13 cellular contexts compared by ENCODE assay signal in genomic region chr2:217966399-217967068, GRCh38. TPM values are rescaled to one million over a fixed set of nuclear protein-coding genes. Genes with fewer than 3 reads are reported as not detected.
DNase-seq lines count a peak whose midpoint lies in the region; ATAC-seq and TF ChIP-seq lines count a peak whose summit lies in the region.
"Had no signal": no experiment of that assay in that cellular context is flagged by ENCODE, and none has a peak within 500 bp of the region (broad histone marks: within the 10 kb centered on the region; RNA-seq: fewer than 3 reads in every experiment).

No MANE protein-coding gene starts in this region.

- peaks cover 7% of the 10 kb centered on the region for H3K9me3 Mint-ChIP-seq in osteocyte (ENCODE audit: unreplicated experiment)

- CTCF ChIA-PET in PC-9 (lab: Charles Lee): no interaction called here

- no peak overlapping the region for H3K4me2 ChIP-seq in PC-9

- H3K4me1 ChIP-seq in right atrium auricular region (peaks cover 0 to 32% of the 10 kb centered on the region in 2 donors), aorta (ENCODE audit: control insufficient read depth in 1 of 2, insufficient read depth in 2 of 2, low read length in 2 of 2) (no peaks in the 10 kb centered on the region), PC-9 (replicated peaks; ENCODE audit: insufficient read depth) (no peaks in the 10 kb centered on the region)

- no peaks in the 10 kb centered on the region for H3K9me2 ChIP-seq in PC-9 (ENCODE audit: insufficient read depth)

- H3K27me3 ChIP-seq in right atrium auricular region: no peaks in the 10 kb centered on the region
- no peaks in the 10 kb centered on the region for H3K27me3 ChIP-seq in aorta (ENCODE audit: control insufficient read depth in 1 of 2, insufficient read depth in 2 of 2, low read length in 1 of 2)
- H3K27me3 ChIP-seq in PC-9 (ENCODE audit: insufficient read depth, low read depth): peaks cover 4% of the 10 kb centered on the region; the same call in 1 of the 2 replicates

- no TSS peak for BruUV-seq in PC-9 (replicated peaks; lab: Mats Ljungman, UMichigan)

- no peak for TF ChIP-seq CTCF in right atrium auricular region (IDR thresholded peaks at IDR 0.05)
- no peak for TF ChIP-seq CTCF in osteocyte (IDR thresholded peaks at IDR 0.05)
- TF ChIP-seq CTCF in PC-9 (conservative IDR thresholded peaks at IDR 0.05): no peak

- H3K4me3 Mint-ChIP-seq in osteocyte (ENCODE audit: unreplicated experiment): peak overlapping the region; percentile 49
- H3K4me3 Mint-ChIP-seq: activated CD8-positive, alpha-beta memory T cell treated with anti-CD3 and anti-CD28 coated beads, Interleukin-2, amount 10 ng/mL, durations not matched to agents 7 days and 5 days; activated naive CD8-positive, alpha-beta T cell; memory B cell had no signal

- peaks cover 13% of the 10 kb centered on the region for H3K36me3 Mint-ChIP-seq in osteocyte (ENCODE audit: unreplicated experiment)
- H3K36me3 Mint-ChIP-seq: activated CD8-positive, alpha-beta memory T cell treated with anti-CD3 and anti-CD28 coated beads, Interleukin-2, amount 10 ng/mL, durations not matched to agents 7 days and 5 days; activated naive CD8-positive, alpha-beta T cell; memory B cell had no signal

- H3K4me1 Mint-ChIP-seq in osteocyte (ENCODE audit: unreplicated experiment): peaks cover 39% of the 10 kb centered on the region
- H3K4me1 Mint-ChIP-seq: activated CD8-positive, alpha-beta memory T cell treated with anti-CD3 and anti-CD28 coated beads, Interleukin-2, amount 10 ng/mL, durations not matched to agents 7 days and 5 days; memory B cell had no signal

- no peaks in the 10 kb centered on the region for H3F3A ChIP-seq in PC-9 (ENCODE audit: insufficient read depth, low read depth)

- peak overlapping the region; percentile 89 for H3K27ac Mint-ChIP-seq in osteocyte (ENCODE audit: unreplicated experiment)
- H3K27ac Mint-ChIP-seq: activated CD8-positive, alpha-beta memory T cell treated with anti-CD3 and anti-CD28 coated beads, Interleukin-2, amount 10 ng/mL, durations not matched to agents 7 days and 5 days; activated naive CD8-positive, alpha-beta T cell; memory B cell had no signal

- DNase-seq in Right ventricle myocardium inferior (ENCODE audit: missing footprints) (no peak), right atrium auricular region (ENCODE audit: low spot score) (no peak), Right ventricle myocardium superior (no peak), osteocyte (ENCODE audit: extremely low spot score, unreplicated experiment) (no peak), aorta (peak in 1 of 2 donors; percentile 45), NCI-H748 (lab: John Stamatoyannopoulos, UW; ENCODE audit: unreplicated experiment) (no peak), PC-9 (no peak)
- DNase-seq: activated CD8-positive, alpha-beta memory T cell treated with anti-CD3 and anti-CD28 coated beads, Interleukin-2, amount 10 ng/mL, durations not matched to agents 7 days and 5 days; DMS 273 treated with DMSO at 0.1 percent for 48 hours; NCI-H524 treated with DMSO at 0.1 percent for 48 hours had no signal

- H3K9me3 ChIP-seq in right atrium auricular region (no peaks in the 10 kb centered on the region), aorta (ENCODE audit: control insufficient read depth, low read length) (no peaks in the 10 kb centered on the region), PC-9 (ENCODE audit: insufficient read depth, low read depth) (no peaks in the 10 kb centered on the region; the same call in 1 of the 2 replicates)

- POLR2A ChIA-PET in PC-9 (lab: Charles Lee; ENCODE audit: unreplicated experiment): no interaction called here

- H2AFZ ChIP-seq in PC-9: no peak overlapping the region

- H3K4me3 ChIP-seq in right atrium auricular region: no peak overlapping the region
- no peak overlapping the region for H3K4me3 ChIP-seq in aorta (ENCODE audit: low read length in 2 of 2)
- no peak overlapping the region for H3K4me3 ChIP-seq in PC-9

- H3K27ac ChIP-seq in right atrium auricular region (peak overlapping the region in 1 of 2 donors; percentile 89), aorta (ENCODE audit: low read depth in 1 of 2, low read length in 2 of 2) (peak overlapping the region in 1 of 2 donors; percentile 65), PC-9 (no peak overlapping the region)

- no peaks in the 10 kb centered on the region for H3K27me3 Mint-ChIP-seq in osteocyte (ENCODE audit: unreplicated experiment)

- H3K36me3 ChIP-seq in right atrium auricular region (peaks cover 5% of the 10 kb centered on the region), aorta (ENCODE audit: control insufficient read depth in 1 of 2, insufficient read depth in 2 of 2, low read length in 1 of 2) (no peaks in the 10 kb centered on the region), PC-9 (ENCODE audit: low read depth) (no peaks in the 10 kb centered on the region)

- H3K79me2 ChIP-seq in PC-9 (ENCODE audit: low read depth): no peaks in the 10 kb centered on the region

- ATAC-seq in Right ventricle myocardium inferior (peak; percentile 38), Right ventricle myocardium superior (ENCODE audit: poor library complexity) (peak; percentile 14), aorta (ENCODE audit: low FRiP score) (peak; percentile 3), GM21717 (IDR thresholded peaks at IDR 0.05; ENCODE audit: unreplicated experiment) (no peak)
- ATAC-seq: activated CD8-positive, alpha-beta memory T cell treated with anti-CD3 and anti-CD28 coated beads, Interleukin-2, amount 10 ng/mL, durations not matched to agents 7 days and 5 days had no signal

- no peaks in the 10 kb centered on the region for H4K20me1 ChIP-seq in PC-9 (ENCODE audit: insufficient read depth)

- intact Hi-C loops in Right ventricle myocardium inferior (cut with DNase I) (no loop called here), Right ventricle myocardium superior (cut with DNase I) (no loop called here), aorta (cut with DNase I) (no loop called here), PC-9 (cut with micrococcal nuclease; ENCODE audit: unreplicated experiment) (no loop called here)

- 46 to 53% methylated on average over 10 of the region's 10 CpGs for WGBS in aorta, 2 donors

RNA-seq across cellular contexts. Expression of gene TNS1, which starts 36.3 kb away (rescaled TPM):
- 705 TPM for total RNA-seq in Right ventricle myocardium inferior
- 100 to 1,000 TPM; 393 to 720 TPM for total RNA-seq in right atrium auricular region
- total RNA-seq in Right ventricle myocardium superior: 722 TPM
- total RNA-seq in osteocyte: 80.8 and 82.5 TPM in 2 replicates
- total RNA-seq in aorta: 1,000 to 10,000 TPM; 1,456 to 1,949 TPM
- polyA plus RNA-seq in aorta: 100 to 1,000 TPM; 303 to 404 TPM
- total RNA-seq in PC-9 (2021): 5.5 and 6.0 TPM in 2 replicates

Comparison
In these comparisons a context has a peak if more than half of its experiments do, and no peak if none do; other contexts are left out.
1. RNA of gene TNS1, which starts 36.3 kb away (total RNA-seq): 1,456 to 1,949 TPM in aorta, 722 TPM in Right ventricle myocardium superior (single experiment), 393 to 720 TPM in right atrium auricular region, 705 TPM in Right ventricle myocardium inferior (single experiment) and 80.8 to 82.5 TPM in osteocyte; 5.5 to 6.0 TPM in PC-9; every median in the first group is over 10 times any median in the second.